11 cellular contexts compared by ENCODE assay signal in the genomic region with DNA sequence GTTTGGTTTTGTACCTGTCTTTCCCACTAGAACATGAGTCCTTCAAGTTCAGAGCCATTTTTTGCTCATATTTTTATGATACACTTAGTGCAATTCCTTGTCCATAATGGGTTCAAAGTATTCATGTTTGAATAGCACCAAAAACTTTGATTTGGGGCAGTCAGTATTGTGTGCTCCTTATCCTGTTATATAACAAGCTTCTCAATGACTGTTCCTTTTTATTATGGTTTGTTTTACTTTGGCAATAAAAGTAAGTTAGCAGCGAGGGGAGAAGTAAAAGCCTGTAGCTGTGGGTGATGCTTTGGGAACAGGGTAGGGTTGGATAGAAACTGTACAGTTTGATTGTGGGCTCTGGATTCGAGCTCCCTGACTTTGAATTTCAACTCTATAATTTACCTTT.
"Had no signal": no experiment of that assay in that cellular context is flagged by ENCODE, and none has a peak within 500 bp of the region (broad histone marks: within the 10 kb centered on the region; RNA-seq: fewer than 3 reads in every experiment).

No MANE protein-coding gene starts in this region.

- H3K4me1 ChIP-seq: HAP-1 had no signal

- ATAC-seq: GM23338, HCT116 had no signal

- H3K4me3 ChIP-seq: GM23248, GM23338, HAP-1 had no signal

- H3K36me3 ChIP-seq: HAP-1 had no signal

- DNase-seq: GM23248, GOT3, H7, H9, HCEC 1CT, HFFc6 had no signal

- FAIRE-seq: H1, H54 had no signal

- H3K9me3 ChIP-seq: HAP-1 had no signal
